8 cellular contexts compared by ENCODE assay signal in genomic region chr11:102268083-102268984, GRCh38. TPM values are rescaled to one million over a fixed set of nuclear protein-coding genes. Genes with fewer than 3 reads are reported as not detected.
DNase-seq lines count a peak whose midpoint lies in the region; ATAC-seq, FAIRE-seq and TF ChIP-seq lines count a peak whose summit lies in the region.

No MANE protein-coding gene starts in this region.

- no peaks in the 10 kb centered on the region for H3K9me2 ChIP-seq in OCI-LY1 (ENCODE audit: low read depth, low read length)

- TF ChIP-seq POLR2A in transverse colon (IDR thresholded peaks at IDR 0.05), result peak; percentile 50

- H3K27ac ChIP-seq in OCI-LY1 (ENCODE audit: low read depth, low read length, poor library complexity, severe bottlenecking) (no peak overlapping the region), pancreas (peak overlapping the region; percentile 58 to 86 (median 82)), transverse colon (peak overlapping the region; percentile 81 to 88 (median 85))

- H2AFZ ChIP-seq in OCI-LY1 (ENCODE audit: low read length), result no peak overlapping the region

- peaks cover 19% of the 10 kb centered on the region for H3K4me1 ChIP-seq in OCI-LY1 (ENCODE audit: insufficient read depth, low read length, severe bottlenecking)
- peaks cover 0 to 3% (median 0%) of the 10 kb centered on the region in 3 donors for H3K4me1 ChIP-seq in pancreas
- peaks cover 8 to 43% (median 15%) of the 10 kb centered on the region in 4 donors for H3K4me1 ChIP-seq in transverse colon

- H3K9ac ChIP-seq in OCI-LY1 (ENCODE audit: low read length), result no peak overlapping the region; the same call in 1 of the 2 replicates

- H3K9me3 ChIP-seq in OCI-LY1 (ENCODE audit: low read length) (no peaks in the 10 kb centered on the region), pancreas (no peaks in the 10 kb centered on the region), transverse colon (no peaks in the 10 kb centered on the region)

- H4K20me1 ChIP-seq in OCI-LY1 (ENCODE audit: insufficient read depth, low read length), result no peaks in the 10 kb centered on the region

- H3K4me3 ChIP-seq in OCI-LY1 (ENCODE audit: low read depth, low read length, poor library complexity, severe bottlenecking) (peak overlapping the region; percentile 48), foreskin fibroblast (ENCODE audit: low read depth in 1 of 2, low read length in 2 of 2) (peak overlapping the region; percentile 45 to 54), pancreas (peak overlapping the region; percentile 3 to 42 (median 32)), transverse colon (peak overlapping the region; percentile 13 to 54 (median 38))

- H3F3A ChIP-seq in OCI-LY1 (ENCODE audit: insufficient read depth, low read length), result no peaks in the 10 kb centered on the region

- FAIRE-seq in pancreas (lab: Jason Lieb, UNC), result no peak

- peak; percentile 97 for ATAC-seq in GM19467 (IDR thresholded peaks at IDR 0.05; ENCODE audit: unreplicated experiment)
- peak; percentile 94 to 97 (median 96) for ATAC-seq in pancreas

- H3K36me3 ChIP-seq in OCI-LY1 (ENCODE audit: insufficient read depth, low read length) (no peaks in the 10 kb centered on the region), pancreas (no peaks in the 10 kb centered on the region), transverse colon (no peaks in the 10 kb centered on the region)

- TF ChIP-seq CTCF in OCI-LY1 (IDR thresholded peaks at IDR 0.05; ENCODE audit: low read length) (peak; percentile 72), foreskin fibroblast (IDR thresholded peaks at IDR 0.05; ENCODE audit: low read depth, low read length) (no peak), pancreas (IDR thresholded peaks at IDR 0.05) (peak; percentile 27 to 44 (median 32)), transverse colon (IDR thresholded peaks at IDR 0.05) (peak in 4 of 5 experiments; percentile 29 to 40 (median 34))

- in situ Hi-C loops in transverse colon (cut with MboI; ENCODE audit: low pct_ligation_motif_present in 1 of 4, low pct_unique_long_range_greater_than_20kb in 1 of 4, low sequenced_read_pairs in 3 of 4), result loop anchor here in 1 of 4 donors (25.0 kb wide), 1 partner anchor 156 kb away; the partner anchor contains the start of gene YAP1

- no peaks in the 10 kb centered on the region for H3K79me2 ChIP-seq in OCI-LY1 (ENCODE audit: insufficient read depth, low read length)

- H3K4me2 ChIP-seq in OCI-LY1 (ENCODE audit: low read length), result peak overlapping the region; percentile 68

- H3K27me3 ChIP-seq in OCI-LY1 (ENCODE audit: insufficient read depth, low read length) (peaks cover 4% of the 10 kb centered on the region; the same call in 1 of the 2 replicates), pancreas (no peaks in the 10 kb centered on the region), transverse colon (no peaks in the 10 kb centered on the region)

- DNase-seq in CD1c-positive myeloid dendritic cell (ENCODE audit: extremely low spot score) (peak; percentile 59), HK-2 (ENCODE audit: unreplicated experiment) (peak; percentile 66), foreskin fibroblast (peak in 1 of 2 donors; percentile 68), pancreas (peak; percentile 90 to 97 (median 95)), transverse colon (peak; percentile 95)
- DNase-seq in activated T-helper 1 cell treated with anti-CD3 and anti-CD28 coated beads, Interleukin-2, amount 50 U/mL, for 16 hours (ENCODE audit: low read depth in 1 of 2, low spot score in 1 of 2), result peak; percentile 67 to 70

- 15 to 20% methylated on average over 39 of the region's 39 CpGs for WGBS in pancreas, 2 donors
- WGBS in transverse colon (ENCODE audit: low coverage in 1 of 2), 2 donors, result 17 to 38% methylated on average over 6 to 38 of the region's 39 CpGs

- intact Hi-C loops in pancreas (cut with DNase I) (no loop called here), transverse colon (cut with DNase I; ENCODE audit: low total_unique reads) (no loop called here)

- TF ChIP-seq EP300 in transverse colon (IDR thresholded peaks at IDR 0.05; ENCODE audit: low read depth), result no peak

RNA-seq across cellular contexts. Expression of gene BIRC3, which starts 49.0 kb away (rescaled TPM):
- total RNA-seq in pancreas (10 to 100 TPM in 2 of 6 donors, 1 to 10 TPM in 4; 4.8 to 47.3 (median 8.5) TPM), transverse colon (10 to 100 TPM in 3 of 4 donors, 1 to 10 TPM in 1; 2.2 to 57.8 (median 53.0) TPM)
- 1 to 10 TPM; 5.4 to 8.9 TPM for polyA plus RNA-seq in pancreas
